Comparison of ENCODE assay signal across 15 cellular contexts in the genomic region with DNA sequence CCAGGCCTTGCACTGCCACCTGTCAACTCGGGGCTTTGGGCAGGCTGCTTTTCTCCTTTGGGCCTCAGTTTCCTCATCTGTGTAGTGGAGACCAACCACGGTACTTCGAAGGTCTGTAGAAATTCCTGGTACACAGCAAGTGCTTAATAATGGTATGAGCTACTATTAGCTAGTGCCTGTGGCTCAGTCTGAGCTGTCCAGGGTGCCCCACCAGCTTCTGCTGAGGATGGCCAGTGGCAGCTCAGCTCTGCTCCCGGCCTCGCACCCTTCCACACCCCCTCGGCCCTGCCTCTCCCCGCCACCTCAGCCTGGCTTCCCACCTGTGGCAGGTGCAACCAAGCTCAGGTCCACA. TPM values are rescaled to one million over a fixed set of nuclear protein-coding genes. Genes with fewer than 3 reads are reported as not detected.
A peak's percentile ranks its signal among the peaks of the same experiment; 100 is the strongest.
DNase-seq lines count a peak whose midpoint lies in the region; ATAC-seq, FAIRE-seq and TF ChIP-seq lines count a peak whose summit lies in the region.
"Had no signal": no experiment of that assay in that cellular context is flagged by ENCODE, and none has a peak within 500 bp of the region (broad histone marks: within the 10 kb centered on the region; RNA-seq: fewer than 3 reads in every experiment).

No MANE protein-coding gene starts in this region.

- in situ Hi-C loops in GM12878 (cut with MboI), result no loop called here

- SMC1A ChIA-PET in GM12878 (lab: Charles Lee; ENCODE audit: uncharacterized antibody, unreplicated experiment), result interaction anchor here (0.6 to 5.5 kb wide), 28 partner anchors 8 to 373 kb away, joined by 3 to 65 read pairs (median 5); partner anchors contain the start of gene PLCG2

- TF ChIP-seq RAD21 in GM12878 (IDR thresholded peaks at IDR 0.05; ENCODE audit: insufficient read depth, low read depth, low read length), result no peak

- no peak for TF ChIP-seq POLR2A in GM12878 (IDR thresholded peaks at IDR 0.05; ENCODE audit: low read depth, low read length)

- no peaks in the 10 kb centered on the region for H3K9me3 Mint-ChIP-seq in activated naive CD4-positive, alpha-beta T cell treated with anti-CD3 and anti-CD28 coated beads, Interleukin-2, amount 50 U/mL, for 24 hours
- H3K9me3 Mint-ChIP-seq: CD4-positive, alpha-beta T cell; stimulated activated naive CD8-positive, alpha-beta T cell treated with anti-CD3 and anti-CD28 coated beads, Interleukin-15, amount 100 ng/mL, for 72 hours had no signal

- no peaks in the 10 kb centered on the region for H3K27me3 ChIP-seq in GM12878 (replicated peaks in 1 of 2; ENCODE audit: control insufficient read depth in 2 of 2, insufficient read depth in 2 of 2, low read length in 1 of 2)

- FAIRE-seq in GM12878 (lab: Jason Lieb, UNC), result no peak
- FAIRE-seq: bronchial epithelial cell, islet of Langerhans had no signal

- H3K9ac ChIP-seq in GM12878 (ENCODE audit: control insufficient read depth, insufficient read depth, low read length), result peak overlapping the region; percentile 38; the same call in 1 of the 2 replicates

- no peaks in the 10 kb centered on the region for H3K36me3 Mint-ChIP-seq in activated naive CD4-positive, alpha-beta T cell treated with anti-CD3 and anti-CD28 coated beads, Interleukin-2, amount 50 U/mL, for 24 hours
- H3K36me3 Mint-ChIP-seq: naive thymus-derived CD4-positive, alpha-beta T cell had no signal

- CTCF ChIA-PET in GM12878 (lab: Yijun Ruan, JAX), result interaction anchor here (0.7 to 3.1 kb wide), 20 partner anchors 8 to 548 kb away, joined by 3 to 30 read pairs (median 5); partner anchors contain the start of gene PLCG2

- no peaks in the 10 kb centered on the region for H3K4me1 Mint-ChIP-seq in activated naive CD4-positive, alpha-beta T cell treated with anti-CD3 and anti-CD28 coated beads, Interleukin-2, amount 50 U/mL, for 24 hours

- RAD21 ChIA-PET in GM12878 (lab: Charles Lee; ENCODE audit: unreplicated experiment), result interaction anchor here (0.7 to 4.2 kb wide), 29 partner anchors 8 to 349 kb away, joined by 3 to 47 read pairs (median 6); partner anchors contain the start of gene PLCG2

- BruUV-seq in GM12878 (replicated peaks; lab: Mats Ljungman, UMichigan), result no TSS peak

- peaks cover 46% of the 10 kb centered on the region for H3K4me1 ChIP-seq in GM12878 (ENCODE audit: control insufficient read depth, insufficient read depth, low read length)
- no peaks in the 10 kb centered on the region for H3K4me1 ChIP-seq in mucosa of descending colon (ENCODE audit: low read depth)
- H3K4me1 ChIP-seq: HAP-1 had no signal

- H3K9me3 ChIP-seq in GM12878 (replicated peaks; ENCODE audit: control insufficient read depth, insufficient read depth, low read length) (no peaks in the 10 kb centered on the region), mucosa of descending colon (no peaks in the 10 kb centered on the region)
- H3K9me3 ChIP-seq: HAP-1 had no signal

- H3K4me3 ChIP-seq in GM12878 (peak overlapping the region; percentile 54; the same call in 1 of the 2 replicates), mucosa of descending colon (no peak overlapping the region)
- H3K4me3 ChIP-seq: HAP-1 had no signal

- no peak for DNase-seq in activated naive CD4-positive, alpha-beta T cell (lab: John Stamatoyannopoulos, UW)
- DNase-seq in GM12878 (ENCODE audit: low read depth, low spot score) (no peak), mucosa of descending colon (no peak), NCI-H1694 treated with DMSO at 0.1 percent for 48 hours (lab: John Stamatoyannopoulos, UW) (no peak)
- DNase-seq: 8988T; CD4-positive, alpha-beta T cell; naive thymus-derived CD4-positive, alpha-beta T cell; stimulated activated naive CD8-positive, alpha-beta T cell treated with anti-CD3 and anti-CD28 coated beads, Interleukin-15, amount 100 ng/mL, for 72 hours had no signal

- WGBS in GM12878 (ENCODE audit: insufficient coverage, insufficient replicate concordance, low lambda C conversion rate, missing lambda C conversion rate), result 28% methylated on average over 3 of the region's 7 CpGs

- TF ChIP-seq CTCF in GM12878 (IDR thresholded peaks at IDR 0.05 in 2 of 3, conservative IDR thresholded peaks at IDR 0.05 in 1 of 3; ENCODE audit: control insufficient read depth in 2 of 3, extremely low read depth in 1 of 3, insufficient read depth in 1 of 3, low read depth in 3 of 3, low read length in 3 of 3), result no peak
- TF ChIP-seq CTCF in mucosa of descending colon (IDR thresholded peaks at IDR 0.05), result no peak

- H3K27ac Mint-ChIP-seq in activated naive CD4-positive, alpha-beta T cell treated with anti-CD3 and anti-CD28 coated beads, Interleukin-2, amount 50 U/mL, for 24 hours, result peak overlapping the region; percentile 18
- H3K27ac Mint-ChIP-seq: CD4-positive, alpha-beta T cell had no signal

- no peaks in the 10 kb centered on the region for H3K27me3 Mint-ChIP-seq in activated naive CD4-positive, alpha-beta T cell treated with anti-CD3 and anti-CD28 coated beads, Interleukin-2, amount 50 U/mL, for 24 hours
- H3K27me3 Mint-ChIP-seq: CD4-positive, alpha-beta T cell had no signal

- H4K20me1 ChIP-seq in GM12878 (ENCODE audit: control insufficient read depth, insufficient read depth), result no peaks in the 10 kb centered on the region

- POLR2A ChIA-PET in GM12878 (lab: Charles Lee), result interaction anchor here (0.5 to 3.1 kb wide), 17 partner anchors 11 to 70 kb away, joined by 3 to 22 read pairs (median 5); partner anchors contain the start of gene PLCG2

- intact Hi-C loops in GM12878 (cut with micrococcal nuclease; ENCODE audit: unreplicated experiment) (no loop called here), mucosa of descending colon (cut with DNase I, micrococcal nuclease) (no loop called here)

- no peak overlapping the region for H3K4me3 Mint-ChIP-seq in activated naive CD4-positive, alpha-beta T cell treated with anti-CD3 and anti-CD28 coated beads, Interleukin-2, amount 50 U/mL, for 24 hours
- H3K4me3 Mint-ChIP-seq: CD4-positive, alpha-beta T cell; naive thymus-derived CD4-positive, alpha-beta T cell; stimulated activated naive CD8-positive, alpha-beta T cell treated with anti-CD3 and anti-CD28 coated beads, Interleukin-15, amount 100 ng/mL, for 72 hours had no signal

- H2AFZ ChIP-seq in GM12878 (ENCODE audit: control insufficient read depth, low read depth, low read length), result peak overlapping the region; percentile 57

- TF ChIP-seq EP300 in GM12878 (IDR thresholded peaks at IDR 0.05; ENCODE audit: borderline replicate concordance in 1 of 2, control insufficient read depth in 1 of 2, low read depth in 2 of 2, low read length in 2 of 2), result no peak

- ATAC-seq in GM12878 (peak; percentile 21), mucosa of descending colon (peak; percentile 16), HG03097 (IDR thresholded peaks at IDR 0.05; ENCODE audit: low FRiP score, unreplicated experiment) (no peak), HG02840 (IDR thresholded peaks at IDR 0.05; ENCODE audit: low FRiP score, unreplicated experiment) (no peak)
- ATAC-seq: stimulated activated naive CD8-positive, alpha-beta T cell treated with anti-CD3 and anti-CD28 coated beads, Interleukin-15, amount 100 ng/mL, for 72 hours had no signal

- H3K79me2 ChIP-seq in GM12878 (ENCODE audit: control insufficient read depth, insufficient read depth, low read length), result no peaks in the 10 kb centered on the region; the same call in 1 of the 2 replicates

- H3K4me2 ChIP-seq in GM12878 (ENCODE audit: control insufficient read depth, insufficient read depth), result peak overlapping the region; percentile 62

- H3K36me3 ChIP-seq in GM12878 (ENCODE audit: control insufficient read depth in 2 of 2, insufficient read depth in 2 of 2, low read length in 1 of 2) (0 out of 4 replicates have a peak, but pooled peaks cover 0 to 2% of the 10 kb centered on the region in 2 experiments), mucosa of descending colon (ENCODE audit: low read depth) (no peaks in the 10 kb centered on the region)
- H3K36me3 ChIP-seq: HAP-1 had no signal

- peak overlapping the region; percentile 68 for H3K27ac ChIP-seq in GM12878 (ENCODE audit: control insufficient read depth, insufficient read depth)
- H3K27ac ChIP-seq in temporal lobe (ENCODE audit: low read depth, low read length), result peak overlapping the region; percentile 41

TF ChIP-seq in GM12878, 131 proteins besides CTCF, POLR2A, EP300 and RAD21 (continues in another document):
- TF ChIP-seq SREBF2 (IDR thresholded peaks at IDR 0.05; ENCODE audit: low read length), result no peak

RNA-seq across cellular contexts. Expression of gene PLCG2, which starts 26.2 kb away (rescaled TPM):
- 718 and 719 TPM in 2 replicates for total RNA-seq in GM12878 (2013; cell fraction: nucleolus; rRNA removed)
- total RNA-seq in GM12878 (2014; rRNA removed) (131 and 138 TPM in 2 replicates), GM12878 (2014; rRNA removed; fragmentation: Illumina TruSeq; extraction: Trizol) (137 and 139 TPM in 2 replicates), GM12878 (2021) (243 and 256 TPM in 2 replicates), mucosa of descending colon (10 to 100 TPM; 14.7 to 19.5 (median 15.0) TPM), temporal lobe (2.2 TPM)
- 62.1 TPM for polyA plus RNA-seq in GM12878 (2011; ENCODE audit: low read depth)
- polyA plus RNA-seq in GM12878 (2011; rRNA removed) (245 and 253 TPM in 2 replicates), GM12878 (2014; fragmentation: Illumina TruSeq; extraction: Trizol) (151 and 159 TPM in 2 replicates), GM12878 (2014; fragmentation: Nextera tagmentation; extraction: Ambion mirVana) (10 to 100 TPM; 47.6 to 53.9 TPM), GM12878 (2014; rRNA removed) (148 and 152 TPM in 2 replicates), GM12878 (2016; fragmentation: Nextera tagmentation; extraction: Ambion mirVana) (100 to 1,000 TPM; 156 to 168 TPM)
- polyA plus RNA-seq in GM12878 (2011; cell fraction: cytosol; rRNA removed), result 204 and 222 TPM in 2 replicates
- polyA plus RNA-seq in GM12878 (2011; cell fraction: nucleus; rRNA removed), result 783 and 874 TPM in 2 replicates
- polyA plus RNA-seq in GM12878 (2012), result 112 and 157 TPM in 2 replicates
- 502 and 650 TPM in 2 replicates for polyA minus RNA-seq in GM12878 (2011; rRNA and poly(A)+ RNA removed)
- 202 and 205 TPM in 2 replicates for polyA minus RNA-seq in GM12878 (2011; cell fraction: cytosol; rRNA and poly(A)+ RNA removed)
- polyA minus RNA-seq in GM12878 (2011; cell fraction: nucleus; rRNA and poly(A)+ RNA removed), result 448 and 681 TPM in 2 replicates

Comparison
In these comparisons a context has a peak if more than half of its experiments do, and no peak if none do; other contexts are left out.
1. ATAC-seq: peak in GM12878 (single experiment) and mucosa of descending colon (single experiment); none in HG03097 (single experiment) and HG02840 (single experiment).
2. RNA of gene PLCG2, which starts 26.2 kb away (total RNA-seq): 131 to 719 TPM in GM12878; 14.7 to 19.5 TPM in mucosa of descending colon and 2.2 TPM in temporal lobe (single experiment); every median in the first group is over 4 times any median in the second.